ENCODE assay signal across 23 cellular contexts in the genomic region with DNA sequence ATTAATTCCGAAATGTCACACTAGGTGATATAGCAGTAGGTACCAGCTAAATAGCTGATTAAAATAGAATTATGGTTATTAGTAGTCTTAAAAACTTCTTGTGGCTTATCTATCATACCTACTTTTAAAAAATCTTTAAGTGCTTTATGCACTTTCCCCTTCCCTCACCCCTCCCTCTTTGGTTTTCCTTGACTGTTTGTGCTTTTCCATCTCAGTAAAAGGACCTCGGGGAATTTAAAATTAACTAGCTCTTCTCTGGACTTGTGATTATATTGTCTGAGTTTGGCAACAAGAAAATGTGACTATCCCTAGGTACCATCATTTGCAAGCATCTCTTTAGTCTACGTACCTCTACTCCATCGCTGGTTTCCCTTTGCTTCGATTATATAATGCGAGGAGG. TPM values are rescaled to one million over a fixed set of nuclear protein-coding genes. Genes with fewer than 3 reads are reported as not detected.
DNase-seq lines count a peak whose midpoint lies in the region; ATAC-seq and TF ChIP-seq lines count a peak whose summit lies in the region.
"Had no signal": no experiment of that assay in that cellular context is flagged by ENCODE, and none has a peak within 500 bp of the region (broad histone marks: within the 10 kb centered on the region; RNA-seq: fewer than 3 reads in every experiment).

No MANE protein-coding gene starts in this region.

- H3K4me3 Mint-ChIP-seq in activated naive CD8-positive, alpha-beta T cell treated with anti-CD3 and anti-CD28 coated beads, Interleukin-2, amount 50 U/mL, for 24 hours = no peak overlapping the region
- H3K4me3 Mint-ChIP-seq in endodermal cell = no peak overlapping the region
- H3K4me3 Mint-ChIP-seq: activated CD4-positive, alpha-beta memory T cell treated with anti-CD3 and anti-CD28 coated beads, Interleukin-2, amount 10 ng/mL, durations not matched to agents 7 days and 5 days; B cell; effector memory CD8-positive, alpha-beta T cell; stimulated activated naive B cell treated with anti-CD40 and anti-IgM and Interleukin-4, amounts not matched to agents 10 μg/mL and 1 μg/mL and 100 μg/mL, for 72 hours had no signal

- H4K20me1 ChIP-seq in HCT116 (ENCODE audit: insufficient read depth) = peaks cover 36% of the 10 kb centered on the region; the same call in 1 of the 2 replicates

- H3K27me3 ChIP-seq in cardiac muscle cell (no peaks in the 10 kb centered on the region), HCT116 (ENCODE audit: insufficient read depth, low read length) (no peaks in the 10 kb centered on the region), endodermal cell (ENCODE audit: control insufficient read depth, insufficient read depth, low read length, poor library complexity, severe bottlenecking) (no peaks in the 10 kb centered on the region)
- H3K27me3 ChIP-seq: testis had no signal

- H3K27me3 Mint-ChIP-seq in activated naive CD8-positive, alpha-beta T cell treated with anti-CD3 and anti-CD28 coated beads, Interleukin-2, amount 50 U/mL, for 24 hours = no peaks in the 10 kb centered on the region
- no peaks in the 10 kb centered on the region for H3K27me3 Mint-ChIP-seq in endodermal cell (ENCODE audit: insufficient read depth)
- H3K27me3 Mint-ChIP-seq: activated CD4-positive, alpha-beta memory T cell treated with anti-CD3 and anti-CD28 coated beads, Interleukin-2, amount 10 ng/mL, durations not matched to agents 7 days and 5 days; B cell; effector memory CD8-positive, alpha-beta T cell; stimulated activated naive B cell treated with anti-CD40 and anti-IgM and Interleukin-4, amounts not matched to agents 10 μg/mL and 1 μg/mL and 100 μg/mL, for 72 hours had no signal

- CTCF ChIA-PET in HCT116 (lab: Charles Lee) = interaction anchor here (3.3 kb wide), 1 partner anchor 196 kb away, joined by 12 read pairs; no protein-coding TSS in a partner anchor

- TF ChIP-seq CTCF in cardiac muscle cell (IDR thresholded peaks at IDR 0.05; ENCODE audit: low read depth, low read length) = no peak
- no peak for TF ChIP-seq CTCF in HCT116 (IDR thresholded peaks at IDR 0.05 in 2 of 3, conservative IDR thresholded peaks at IDR 0.05 in 1 of 3; ENCODE audit: borderline replicate concordance in 1 of 3, insufficient read depth in 1 of 3, low read depth in 2 of 3, low read length in 2 of 3)
- TF ChIP-seq CTCF in endodermal cell (conservative IDR thresholded peaks at IDR 0.05) = no peak

- intact Hi-C loops in cardiac septum (cut with DNase I) (no loop called here), HCT116 (cut with micrococcal nuclease) (no loop called here)

- H3K4me3 ChIP-seq in cardiac muscle cell = no peak overlapping the region
- H3K4me3 ChIP-seq in HCT116 (replicated peaks in 1 of 2; ENCODE audit: low read depth in 1 of 2, low read length in 2 of 2) = no peak overlapping the region
- H3K4me3 ChIP-seq in endodermal cell (ENCODE audit: low read length) = no peak overlapping the region
- H3K4me3 ChIP-seq: testis had no signal

- RAD21 ChIA-PET in HCT116 (lab: Charles Lee; ENCODE audit: low non-redundant PET in 1 of 2, low total read pairs in 2 of 2, uncharacterized antibody in 2 of 2, unreplicated experiment in 2 of 2) = no interaction called here

- WGBS in endodermal cell (ENCODE audit: insufficient coverage in 1 of 2, insufficient read length in 1 of 2), 2 experiments = 93 to 100% methylated on average over 1 to 6 of the region's 6 CpGs

- H3K4me2 ChIP-seq in HCT116 (ENCODE audit: low read length) = no peak overlapping the region

- DNase-seq in cardiac muscle cell (ENCODE audit: low read depth in 1 of 2, low spot score in 1 of 2) = no peak
- no peak for DNase-seq in cardiac septum (ENCODE audit: low spot score)
- no peak for DNase-seq in HCT116 (ENCODE audit: low read depth, low spot score)
- DNase-seq in activated naive CD8-positive, alpha-beta T cell treated with anti-CD3 and anti-CD28 coated beads, Interleukin-2, amount 50 U/mL, for 24 hours = no peak
- DNase-seq in superior temporal gyrus (ENCODE audit: extremely low spot score) = peak; percentile 10
- no peak for DNase-seq in stimulated activated CD4-positive, alpha-beta T cell treated with anti-CD3 and anti-CD28 coated beads, Interleukin-4, amount 100 ng/mL, for 4 hours
- DNase-seq in endodermal cell = no peak
- DNase-seq: activated CD4-positive, alpha-beta memory T cell treated with anti-CD3 and anti-CD28 coated beads, Interleukin-2, amount 10 ng/mL, durations not matched to agents 7 days and 5 days; activated effector memory CD4-positive, alpha-beta T cell treated with anti-CD3 and anti-CD28 coated beads, Interleukin-2, amount 50 U/mL, for 16 hours; central memory CD4-positive, alpha-beta T cell; DMS53; effector memory CD8-positive, alpha-beta T cell; Kasumi-1; NCI-H1417; NCI-H2029 treated with DMSO at 0.1 percent for 48 hours; NCI-H526; occipital lobe; stimulated activated naive B cell treated with anti-CD40 and anti-IgM and Interleukin-4, amounts not matched to agents 10 μg/mL and 1 μg/mL and 100 μg/mL, for 72 hours; T-helper 1 cell; testis had no signal

- H3K36me3 ChIP-seq in cardiac muscle cell = peaks cover 94% of the 10 kb centered on the region
- H3K36me3 ChIP-seq in HCT116 (ENCODE audit: control insufficient read depth in 1 of 2, insufficient read depth in 2 of 2, low read length in 2 of 2) = peaks cover 49 to 69% of the 10 kb centered on the region in 2 experiments
- H3K36me3 ChIP-seq in endodermal cell (ENCODE audit: control insufficient read depth, insufficient read depth, low read length) = peaks cover 98% of the 10 kb centered on the region

- H3K9me2 ChIP-seq in HCT116 (ENCODE audit: insufficient read depth) = no peaks in the 10 kb centered on the region

- TF ChIP-seq POLR2A in HCT116 (IDR thresholded peaks at IDR 0.05; ENCODE audit: borderline replicate concordance, extremely low read depth, insufficient read depth, insufficient read length) = no peak

- H3K79me2 ChIP-seq in HCT116 (ENCODE audit: insufficient read depth, low read length) = peaks cover 81% of the 10 kb centered on the region

- H3K36me3 Mint-ChIP-seq in activated naive CD8-positive, alpha-beta T cell treated with anti-CD3 and anti-CD28 coated beads, Interleukin-2, amount 50 U/mL, for 24 hours (ENCODE audit: low read depth) = peaks cover 89% of the 10 kb centered on the region
- peaks cover 79% of the 10 kb centered on the region for H3K36me3 Mint-ChIP-seq in endodermal cell (ENCODE audit: low read depth)

- no peak overlapping the region for H2AFZ ChIP-seq in HCT116 (ENCODE audit: low read depth, low read length, poor library complexity, severe bottlenecking)

- TF ChIP-seq RAD21 in HCT116 (IDR thresholded peaks at IDR 0.05; ENCODE audit: low read depth) = no peak

- H3K9ac ChIP-seq in HCT116 (ENCODE audit: low read length) = no peak overlapping the region
- no peak overlapping the region for H3K9ac ChIP-seq in endodermal cell (ENCODE audit: extremely low read depth, low read length, poor library complexity, severe bottlenecking)

- H3K4me1 ChIP-seq in cardiac muscle cell (ENCODE audit: low read depth) = no peaks in the 10 kb centered on the region
- H3K4me1 ChIP-seq in HCT116 (ENCODE audit: control insufficient read depth in 1 of 2, insufficient read depth in 2 of 2, low read length in 2 of 2) = no peaks in the 10 kb centered on the region
- H3K4me1 ChIP-seq in endodermal cell (ENCODE audit: control insufficient read depth, insufficient read depth, low read length) = no peaks in the 10 kb centered on the region
- H3K4me1 ChIP-seq: testis had no signal

- BruUV-seq in HCT116 (replicated peaks; lab: Mats Ljungman, UMichigan) = no TSS peak

- H3K27ac Mint-ChIP-seq in activated naive CD8-positive, alpha-beta T cell treated with anti-CD3 and anti-CD28 coated beads, Interleukin-2, amount 50 U/mL, for 24 hours = peak overlapping the region; percentile 46
- no peak overlapping the region for H3K27ac Mint-ChIP-seq in endodermal cell
- H3K27ac Mint-ChIP-seq: activated CD4-positive, alpha-beta memory T cell treated with anti-CD3 and anti-CD28 coated beads, Interleukin-2, amount 10 ng/mL, durations not matched to agents 7 days and 5 days; B cell; stimulated activated naive B cell treated with anti-CD40 and anti-IgM and Interleukin-4, amounts not matched to agents 10 μg/mL and 1 μg/mL and 100 μg/mL, for 72 hours had no signal

- POLR2A ChIA-PET in HCT116 (lab: Charles Lee) = interaction anchor here (1.0 to 2.7 kb wide), 3 partner anchors 9 to 15 kb away, joined by 3 to 10 read pairs (median 7); partner anchors contain the start of gene COX20

- no peaks in the 10 kb centered on the region for H3K9me3 Mint-ChIP-seq in activated naive CD8-positive, alpha-beta T cell treated with anti-CD3 and anti-CD28 coated beads, Interleukin-2, amount 50 U/mL, for 24 hours
- no peaks in the 10 kb centered on the region for H3K9me3 Mint-ChIP-seq in endodermal cell
- H3K9me3 Mint-ChIP-seq: activated CD4-positive, alpha-beta memory T cell treated with anti-CD3 and anti-CD28 coated beads, Interleukin-2, amount 10 ng/mL, durations not matched to agents 7 days and 5 days; effector memory CD8-positive, alpha-beta T cell; stimulated activated naive B cell treated with anti-CD40 and anti-IgM and Interleukin-4, amounts not matched to agents 10 μg/mL and 1 μg/mL and 100 μg/mL, for 72 hours had no signal

- ATAC-seq in HCT116 (no peak), HG03045 (IDR thresholded peaks at IDR 0.05; ENCODE audit: unreplicated experiment) (no peak)
- ATAC-seq in activated naive CD8-positive, alpha-beta T cell treated with anti-CD3 and anti-CD28 coated beads, Interleukin-2, amount 50 U/mL, for 24 hours = no peak
- ATAC-seq: effector memory CD8-positive, alpha-beta T cell; esophagus mucosa; stimulated activated naive B cell treated with anti-CD40 and anti-IgM and Interleukin-4, amounts not matched to agents 10 μg/mL and 1 μg/mL and 100 μg/mL, for 72 hours had no signal

- H3K27ac ChIP-seq in cardiac muscle cell (peak overlapping the region; percentile 5), HCT116 (ENCODE audit: low read depth, low read length) (no peak overlapping the region), endodermal cell (ENCODE audit: low read depth, low read length) (no peak overlapping the region)
- H3K27ac ChIP-seq: testis had no signal

- H3K9me3 ChIP-seq in cardiac muscle cell (ENCODE audit: low read depth) (no peaks in the 10 kb centered on the region), HCT116 (ENCODE audit: control insufficient read depth in 1 of 2, insufficient read depth in 1 of 2, low read depth in 1 of 2, low read length in 2 of 2) (no peaks in the 10 kb centered on the region), endodermal cell (ENCODE audit: control insufficient read depth, low read length) (no peaks in the 10 kb centered on the region)
- H3K9me3 ChIP-seq: testis had no signal

- peaks cover 69% of the 10 kb centered on the region for H3K4me1 Mint-ChIP-seq in activated naive CD8-positive, alpha-beta T cell treated with anti-CD3 and anti-CD28 coated beads, Interleukin-2, amount 50 U/mL, for 24 hours
- H3K4me1 Mint-ChIP-seq in endodermal cell = no peaks in the 10 kb centered on the region

RNA-seq across cellular contexts. Expression of gene COX20, which starts 11.2 kb away (rescaled TPM):
- total RNA-seq in cardiac muscle cell = 51.2 and 55.8 TPM in 2 replicates
- 68.1 and 104 TPM in 2 replicates for polyA plus RNA-seq in cardiac muscle cell
- 83.7 TPM for total RNA-seq in cardiac septum
- total RNA-seq in HCT116 (2021; ENCODE audit: unreplicated experiment) = 48.1 TPM
- 11.7 and 18.0 TPM in 2 replicates for polyA plus RNA-seq in HCT116 (2012)
- total RNA-seq in endodermal cell = 10 to 100 TPM; 19.5 to 23.4 TPM
- polyA plus RNA-seq in endodermal cell (2013, experiment 1 of 2) = 27.2 TPM
- 25.9 TPM for polyA plus RNA-seq in endodermal cell (2013, experiment 2 of 2)

RNA-seq across cellular contexts. Expression of gene HNRNPU, which starts 17.7 kb away (rescaled TPM):
- total RNA-seq in cardiac muscle cell (267 and 447 TPM in 2 replicates), cardiac septum (192 TPM), HCT116 (2021; ENCODE audit: unreplicated experiment) (424 TPM), endodermal cell (100 to 1,000 TPM; 517 to 556 TPM)
- 345 and 382 TPM in 2 replicates for polyA plus RNA-seq in cardiac muscle cell
- polyA plus RNA-seq in HCT116 (2012) = 261 and 282 TPM in 2 replicates
- 401 TPM for polyA plus RNA-seq in endodermal cell (2013, experiment 1 of 2)
- polyA plus RNA-seq in endodermal cell (2013, experiment 2 of 2) = 378 TPM
